In genomic region chr5:121695307-121695706, GRCh38 we compare ENCODE assay signal across 22 cellular contexts.
DNase-seq lines count a peak whose midpoint lies in the region; ATAC-seq, FAIRE-seq and TF ChIP-seq lines count a peak whose summit lies in the region.
"Had no signal": no experiment of that assay in that cellular context is flagged by ENCODE, and none has a peak within 500 bp of the region (broad histone marks: within the 10 kb centered on the region; RNA-seq: fewer than 3 reads in every experiment).

No MANE protein-coding gene starts in this region.

- peak; percentile 30 for FAIRE-seq in H54 (lab: Jason Lieb, UNC)

- no peaks in the 10 kb centered on the region for H3K27me3 ChIP-seq in PC-9 (ENCODE audit: insufficient read depth, low read depth)
- H3K27me3 ChIP-seq in right cardiac atrium (ENCODE audit: control insufficient read depth, insufficient read depth) = no peaks in the 10 kb centered on the region

- ATAC-seq in GM18873 (IDR thresholded peaks at IDR 0.05; ENCODE audit: low FRiP score, unreplicated experiment) (no peak), HG03139 (IDR thresholded peaks at IDR 0.05; ENCODE audit: unreplicated experiment) (no peak), right cardiac atrium (no peak)
- no peak for ATAC-seq in activated CD8-positive, alpha-beta T cell treated with anti-CD3 and anti-CD28 coated beads, Interleukin-2, amount 10 ng/mL, durations not matched to agents 7 days and 5 days
- ATAC-seq: left colon had no signal

- H3K4me3 ChIP-seq in PC-9 (peak overlapping the region; percentile 16; the same call in 1 of the 2 replicates), right cardiac atrium (ENCODE audit: low read length) (no peak overlapping the region)
- H3K4me3 ChIP-seq: sigmoid colon had no signal

- WGBS in right cardiac atrium = 65% methylated on average over 2 of the region's 2 CpGs

- no peaks in the 10 kb centered on the region for H3K9me2 ChIP-seq in PC-9 (ENCODE audit: insufficient read depth)

- no peak overlapping the region for H3K27ac ChIP-seq in PC-9
- no peak overlapping the region for H3K27ac ChIP-seq in right cardiac atrium (ENCODE audit: low read length)
- H3K27ac ChIP-seq: parathyroid adenoma, sigmoid colon, WERI-Rb-1 had no signal

- TF ChIP-seq POLR2A in H54 (IDR thresholded peaks at IDR 0.05; ENCODE audit: low read depth, low read length) = no peak

- no peaks in the 10 kb centered on the region for H3K79me2 ChIP-seq in PC-9 (ENCODE audit: low read depth)
- H3K79me2 ChIP-seq: parathyroid adenoma had no signal

- H3K27ac Mint-ChIP-seq in Calu3 (ENCODE audit: unreplicated experiment) (peak overlapping the region; percentile 53), mesothelial cell of epicardium (peak overlapping the region; percentile 17)
- H3K27ac Mint-ChIP-seq in activated CD8-positive, alpha-beta T cell treated with anti-CD3 and anti-CD28 coated beads, Interleukin-2, amount 10 ng/mL, durations not matched to agents 7 days and 5 days = no peak overlapping the region
- H3K27ac Mint-ChIP-seq: activated CD4-positive, alpha-beta T cell treated with anti-CD3 and anti-CD28 coated beads, Interleukin-2, amount 10 ng/mL, durations not matched to agents 7 days and 5 days; CD4-positive, CD25-positive, alpha-beta regulatory T cell; nephron; T-helper 2 cell treated with Interferon-gamma antibody and Interleukin-4, amounts not matched to agents 5 μg/mL and 100 μg/mL, for 36 hours had no signal

- H3K9me3 Mint-ChIP-seq in Calu3 (ENCODE audit: low read depth, unreplicated experiment) (peaks cover 2% of the 10 kb centered on the region), mesothelial cell of epicardium (peaks cover 4% of the 10 kb centered on the region)
- H3K9me3 Mint-ChIP-seq in activated CD8-positive, alpha-beta T cell treated with anti-CD3 and anti-CD28 coated beads, Interleukin-2, amount 10 ng/mL, durations not matched to agents 7 days and 5 days (ENCODE audit: insufficient read depth) = no peaks in the 10 kb centered on the region
- H3K9me3 Mint-ChIP-seq: activated CD4-positive, alpha-beta T cell treated with anti-CD3 and anti-CD28 coated beads, Interleukin-2, amount 10 ng/mL, durations not matched to agents 7 days and 5 days; nephron; T-helper 2 cell treated with Interferon-gamma antibody and Interleukin-4, amounts not matched to agents 5 μg/mL and 100 μg/mL, for 36 hours had no signal

- H4K20me1 ChIP-seq in PC-9 (ENCODE audit: insufficient read depth) = no peaks in the 10 kb centered on the region

- peak overlapping the region; percentile 46 for H3K4me3 Mint-ChIP-seq in Calu3 (ENCODE audit: low read depth, unreplicated experiment)
- no peak overlapping the region for H3K4me3 Mint-ChIP-seq in mesothelial cell of epicardium
- no peak overlapping the region for H3K4me3 Mint-ChIP-seq in activated CD8-positive, alpha-beta T cell treated with anti-CD3 and anti-CD28 coated beads, Interleukin-2, amount 10 ng/mL, durations not matched to agents 7 days and 5 days
- H3K4me3 Mint-ChIP-seq: activated CD4-positive, alpha-beta T cell treated with anti-CD3 and anti-CD28 coated beads, Interleukin-2, amount 10 ng/mL, durations not matched to agents 7 days and 5 days; CD4-positive, CD25-positive, alpha-beta regulatory T cell; nephron; T-helper 2 cell treated with Interferon-gamma antibody and Interleukin-4, amounts not matched to agents 5 μg/mL and 100 μg/mL, for 36 hours had no signal

- POLR2A ChIA-PET in PC-9 (lab: Charles Lee; ENCODE audit: unreplicated experiment) = no interaction called here
- POLR2A ChIA-PET in activated CD8-positive, alpha-beta T cell treated with anti-CD3 and anti-CD28 coated beads, Interleukin-2, amount 10 ng/mL, durations not matched to agents 7 days and 5 days (lab: Charles Lee) = no interaction called here

- H3K4me1 ChIP-seq in PC-9 (replicated peaks; ENCODE audit: insufficient read depth) (peaks cover 12% of the 10 kb centered on the region; the same call in 1 of the 2 replicates), right cardiac atrium (ENCODE audit: control insufficient read depth, insufficient read depth, low read length) (no peaks in the 10 kb centered on the region)
- H3K4me1 ChIP-seq: parathyroid adenoma, sigmoid colon had no signal

- intact Hi-C loops in Calu3 (cut with micrococcal nuclease; ENCODE audit: unreplicated experiment) = loop anchor here (10.0 kb wide), 1 partner anchor 269 kb away; the partner anchor contains the start of gene SRFBP1
- intact Hi-C loops in PC-9 (cut with micrococcal nuclease; ENCODE audit: unreplicated experiment) = no loop called here
- intact Hi-C loops in right cardiac atrium (cut with DNase I) = no loop called here

- TF ChIP-seq CTCF in Calu3 (IDR thresholded peaks at IDR 0.05; ENCODE audit: unreplicated experiment) (no peak), PC-9 (conservative IDR thresholded peaks at IDR 0.05) (no peak), mesothelial cell of epicardium (IDR thresholded peaks at IDR 0.05; ENCODE audit: unreplicated experiment) (no peak)

- peak overlapping the region; percentile 46 for H3K4me2 ChIP-seq in PC-9

- DNase-seq in Calu3 = no peak
- no peak for DNase-seq in H54 (ENCODE audit: insufficient read length, low spot score)
- no peak for DNase-seq in PC-9
- DNase-seq in mesothelial cell of epicardium (ENCODE audit: low spot score in 2 of 2, unreplicated experiment in 2 of 2) = no peak
- DNase-seq in activated CD8-positive, alpha-beta T cell treated with anti-CD3 and anti-CD28 coated beads, Interleukin-2, amount 10 ng/mL, durations not matched to agents 7 days and 5 days = no peak
- DNase-seq in right cardiac atrium = no peak
- DNase-seq: activated CD4-positive, alpha-beta T cell treated with anti-CD3 and anti-CD28 coated beads, Interleukin-2, amount 10 ng/mL, durations not matched to agents 7 days and 5 days; activated CD8-positive, alpha-beta memory T cell treated with anti-CD3 and anti-CD28 coated beads, Interleukin-2, amount 50 U/mL, for 48 hours; activated effector memory CD4-positive, alpha-beta T cell treated with anti-CD3 and anti-CD28 coated beads, Interleukin-2, amount 50 U/mL, for 16 hours; CD4-positive, CD25-positive, alpha-beta regulatory T cell; GDM1; left colon; NCI-H1436 treated with DMSO at 0.1 percent for 48 hours; NK-92 treated with Interleukin-12 subunit alpha and Interleukin-12 subunit beta, amount 100 ng/mL, for 24 hours; RPMI8226; sigmoid colon; WERI-Rb-1 had no signal

- H3K27me3 Mint-ChIP-seq in Calu3 (ENCODE audit: unreplicated experiment) (no peaks in the 10 kb centered on the region), mesothelial cell of epicardium (ENCODE audit: low read depth) (no peaks in the 10 kb centered on the region)
- H3K27me3 Mint-ChIP-seq in activated CD8-positive, alpha-beta T cell treated with anti-CD3 and anti-CD28 coated beads, Interleukin-2, amount 10 ng/mL, durations not matched to agents 7 days and 5 days (ENCODE audit: low read depth) = no peaks in the 10 kb centered on the region
- H3K27me3 Mint-ChIP-seq: activated CD4-positive, alpha-beta T cell treated with anti-CD3 and anti-CD28 coated beads, Interleukin-2, amount 10 ng/mL, durations not matched to agents 7 days and 5 days; CD4-positive, CD25-positive, alpha-beta regulatory T cell had no signal

- no peak overlapping the region for H2AFZ ChIP-seq in PC-9
- H2AFZ ChIP-seq: parathyroid adenoma had no signal

- H3K36me3 ChIP-seq in PC-9 (ENCODE audit: low read depth) = no peaks in the 10 kb centered on the region
- H3K36me3 ChIP-seq: sigmoid colon, WERI-Rb-1 had no signal

- CTCF ChIA-PET in Calu3 (lab: Charles Lee) = interaction anchor here (0.5 kb wide), 1 partner anchor 415 kb away, joined by 3 read pairs; no protein-coding TSS in a partner anchor
- CTCF ChIA-PET in PC-9 (lab: Charles Lee) = interaction anchor here (0.7 kb wide), 1 partner anchor 31 kb away, joined by 3 read pairs; no protein-coding TSS in a partner anchor
- CTCF ChIA-PET in activated CD8-positive, alpha-beta T cell treated with anti-CD3 and anti-CD28 coated beads, Interleukin-2, amount 10 ng/mL, durations not matched to agents 7 days and 5 days (lab: Charles Lee) = no interaction called here

- H3F3A ChIP-seq in PC-9 (ENCODE audit: insufficient read depth, low read depth) = peaks cover 10% of the 10 kb centered on the region; the same call in 1 of the 2 replicates

- H3K4me1 Mint-ChIP-seq in Calu3 (ENCODE audit: low read depth, unreplicated experiment) (peaks cover 27% of the 10 kb centered on the region), mesothelial cell of epicardium (peaks cover 21% of the 10 kb centered on the region)
- H3K4me1 Mint-ChIP-seq in activated CD8-positive, alpha-beta T cell treated with anti-CD3 and anti-CD28 coated beads, Interleukin-2, amount 10 ng/mL, durations not matched to agents 7 days and 5 days (ENCODE audit: low read depth) = no peaks in the 10 kb centered on the region
- H3K4me1 Mint-ChIP-seq: activated CD4-positive, alpha-beta T cell treated with anti-CD3 and anti-CD28 coated beads, Interleukin-2, amount 10 ng/mL, durations not matched to agents 7 days and 5 days; CD4-positive, CD25-positive, alpha-beta regulatory T cell; nephron had no signal

- H3K36me3 Mint-ChIP-seq in Calu3 (ENCODE audit: insufficient read depth, unreplicated experiment) (no peaks in the 10 kb centered on the region), mesothelial cell of epicardium (peaks cover 2% of the 10 kb centered on the region)
- H3K36me3 Mint-ChIP-seq in activated CD8-positive, alpha-beta T cell treated with anti-CD3 and anti-CD28 coated beads, Interleukin-2, amount 10 ng/mL, durations not matched to agents 7 days and 5 days (ENCODE audit: low read depth) = no peaks in the 10 kb centered on the region
- H3K36me3 Mint-ChIP-seq: CD4-positive, CD25-positive, alpha-beta regulatory T cell had no signal

- BruUV-seq in Calu3 (replicated peaks; lab: Mats Ljungman, UMichigan) = no TSS peak
- BruUV-seq in PC-9 (replicated peaks; lab: Mats Ljungman, UMichigan) = no TSS peak

- H3K9me3 ChIP-seq in PC-9 (ENCODE audit: insufficient read depth, low read depth) = peaks cover 4% of the 10 kb centered on the region
- H3K9me3 ChIP-seq in right cardiac atrium (ENCODE audit: control insufficient read depth, low read length) = no peaks in the 10 kb centered on the region
- H3K9me3 ChIP-seq: sigmoid colon had no signal
